ENCODE assay signal across 1 cellular context in the genomic region with DNA sequence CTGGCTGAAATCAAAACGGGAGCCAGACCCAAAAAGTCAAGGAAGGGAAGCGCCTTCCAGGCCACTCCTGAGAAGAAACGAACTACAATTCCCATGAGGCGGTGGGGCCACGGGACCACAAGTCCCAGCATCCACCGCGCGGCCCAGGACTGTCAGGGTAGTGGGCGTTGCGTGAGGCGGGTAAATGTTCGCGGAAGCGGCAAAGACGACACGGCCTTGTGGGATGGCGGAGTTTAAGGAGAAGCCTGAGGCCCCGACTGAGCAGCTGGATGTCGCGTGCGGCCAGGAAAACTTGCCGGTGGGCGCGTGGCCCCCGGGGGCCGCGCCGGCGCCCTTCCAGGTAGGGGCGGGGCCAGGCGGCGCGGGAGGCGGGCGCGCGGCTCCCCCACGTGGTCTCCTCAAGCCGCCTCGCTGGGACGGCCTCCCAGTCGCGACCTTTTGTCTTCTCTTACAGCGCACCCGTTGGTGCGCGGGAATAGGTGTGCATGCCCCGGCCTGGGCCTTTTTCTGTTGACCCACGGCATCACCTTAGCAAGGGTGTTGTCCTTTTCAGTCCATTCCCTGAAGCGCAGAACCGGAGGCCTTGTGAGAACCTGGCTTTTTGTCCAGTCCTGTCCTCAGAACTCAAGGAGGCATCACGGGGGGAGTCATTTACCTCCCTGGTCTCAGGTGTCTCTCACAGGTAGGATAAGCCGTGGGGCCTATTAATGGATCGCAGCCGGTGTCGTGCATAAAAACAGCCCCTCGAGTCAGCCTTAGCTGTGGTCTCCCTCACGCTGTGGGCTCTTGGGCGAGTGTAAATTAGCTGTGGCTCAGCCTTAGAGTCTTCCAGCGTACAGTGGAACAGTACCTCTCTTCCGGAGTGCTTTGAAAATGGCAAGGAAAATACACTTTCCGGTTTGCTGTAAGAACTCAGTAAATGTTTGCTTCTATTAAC.
TF ChIP-seq lines count a peak whose summit lies in the region.

A gene (plus strand): TSS at position 183 of the 937 bp plus-strand sequence. CDS start 2 bp downstream, at position 185.

TF ChIP-seq in HepG2, 621 proteins besides CTCF, POLR2A, EP300 and RAD21 (continued from another document and continues in another):
- TF ChIP-seq, protein P1, sequence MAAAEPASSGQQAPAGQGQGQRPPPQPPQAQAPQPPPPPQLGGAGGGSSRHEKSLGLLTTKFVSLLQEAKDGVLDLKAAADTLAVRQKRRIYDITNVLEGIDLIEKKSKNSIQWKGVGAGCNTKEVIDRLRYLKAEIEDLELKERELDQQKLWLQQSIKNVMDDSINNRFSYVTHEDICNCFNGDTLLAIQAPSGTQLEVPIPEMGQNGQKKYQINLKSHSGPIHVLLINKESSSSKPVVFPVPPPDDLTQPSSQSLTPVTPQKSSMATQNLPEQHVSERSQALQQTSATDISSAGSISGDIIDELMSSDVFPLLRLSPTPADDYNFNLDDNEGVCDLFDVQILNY (CRISPR knock-in tag; conservative IDR thresholded peaks at IDR 0.05) = no peak
- TF ChIP-seq, protein P2, sequence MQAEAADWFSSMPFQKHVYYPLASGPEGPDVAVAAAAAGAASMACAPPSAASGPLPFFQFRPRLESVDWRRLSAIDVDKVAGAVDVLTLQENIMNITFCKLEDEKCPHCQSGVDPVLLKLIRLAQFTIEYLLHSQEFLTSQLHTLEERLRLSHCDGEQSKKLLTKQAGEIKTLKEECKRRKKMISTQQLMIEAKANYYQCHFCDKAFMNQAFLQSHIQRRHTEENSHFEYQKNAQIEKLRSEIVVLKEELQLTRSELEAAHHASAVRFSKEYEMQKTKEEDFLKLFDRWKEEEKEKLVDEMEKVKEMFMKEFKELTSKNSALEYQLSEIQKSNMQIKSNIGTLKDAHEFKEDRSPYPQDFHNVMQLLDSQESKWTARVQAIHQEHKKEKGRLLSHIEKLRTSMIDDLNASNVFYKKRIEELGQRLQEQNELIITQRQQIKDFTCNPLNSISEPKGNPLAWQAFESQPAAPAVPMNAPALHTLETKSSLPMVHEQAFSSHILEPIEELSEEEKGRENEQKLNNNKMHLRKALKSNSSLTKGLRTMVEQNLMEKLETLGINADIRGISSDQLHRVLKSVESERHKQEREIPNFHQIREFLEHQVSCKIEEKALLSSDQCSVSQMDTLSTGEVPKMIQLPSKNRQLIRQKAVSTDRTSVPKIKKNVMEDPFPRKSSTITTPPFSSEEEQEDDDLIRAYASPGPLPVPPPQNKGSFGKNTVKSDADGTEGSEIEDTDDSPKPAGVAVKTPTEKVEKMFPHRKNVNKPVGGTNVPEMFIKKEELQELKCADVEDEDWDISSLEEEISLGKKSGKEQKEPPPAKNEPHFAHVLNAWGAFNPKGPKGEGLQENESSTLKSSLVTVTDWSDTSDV (CRISPR knock-in tag; IDR thresholded peaks at IDR 0.05) = no peak
- no peak for TF ChIP-seq NFIB (CRISPR knock-in tag; IDR thresholded peaks at IDR 0.05; ENCODE audit: borderline replicate concordance)
- TF ChIP-seq RARA (CRISPR knock-in tag; IDR thresholded peaks at IDR 0.05) = no peak
- no peak for TF ChIP-seq ZNF160 (CRISPR knock-in tag; IDR thresholded peaks at IDR 0.05)
- no peak for TF ChIP-seq ARID2 (CRISPR knock-in tag; IDR thresholded peaks at IDR 0.05; ENCODE audit: borderline replicate concordance)
- TF ChIP-seq GPN1 (CRISPR knock-in tag; IDR thresholded peaks at IDR 0.05; ENCODE audit: borderline replicate concordance) = no peak
- TF ChIP-seq, protein P3, sequence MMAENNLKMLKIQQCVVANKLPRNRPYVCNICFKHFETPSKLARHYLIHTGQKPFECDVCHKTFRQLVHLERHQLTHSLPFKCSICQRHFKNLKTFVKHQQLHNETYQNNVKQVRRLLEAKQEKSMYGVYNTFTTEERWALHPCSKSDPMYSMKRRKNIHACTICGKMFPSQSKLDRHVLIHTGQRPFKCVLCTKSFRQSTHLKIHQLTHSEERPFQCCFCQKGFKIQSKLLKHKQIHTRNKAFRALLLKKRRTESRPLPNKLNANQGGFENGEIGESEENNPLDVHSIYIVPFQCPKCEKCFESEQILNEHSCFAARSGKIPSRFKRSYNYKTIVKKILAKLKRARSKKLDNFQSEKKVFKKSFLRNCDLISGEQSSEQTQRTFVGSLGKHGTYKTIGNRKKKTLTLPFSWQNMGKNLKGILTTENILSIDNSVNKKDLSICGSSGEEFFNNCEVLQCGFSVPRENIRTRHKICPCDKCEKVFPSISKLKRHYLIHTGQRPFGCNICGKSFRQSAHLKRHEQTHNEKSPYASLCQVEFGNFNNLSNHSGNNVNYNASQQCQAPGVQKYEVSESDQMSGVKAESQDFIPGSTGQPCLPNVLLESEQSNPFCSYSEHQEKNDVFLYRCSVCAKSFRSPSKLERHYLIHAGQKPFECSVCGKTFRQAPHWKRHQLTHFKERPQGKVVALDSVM (CRISPR knock-in tag; IDR thresholded peaks at IDR 0.05) = peak; percentile 53; the same call in 1 of the 2 replicates
- TF ChIP-seq ZNF20 (CRISPR knock-in tag; IDR thresholded peaks at IDR 0.05) = no peak
- TF ChIP-seq, protein P4, sequence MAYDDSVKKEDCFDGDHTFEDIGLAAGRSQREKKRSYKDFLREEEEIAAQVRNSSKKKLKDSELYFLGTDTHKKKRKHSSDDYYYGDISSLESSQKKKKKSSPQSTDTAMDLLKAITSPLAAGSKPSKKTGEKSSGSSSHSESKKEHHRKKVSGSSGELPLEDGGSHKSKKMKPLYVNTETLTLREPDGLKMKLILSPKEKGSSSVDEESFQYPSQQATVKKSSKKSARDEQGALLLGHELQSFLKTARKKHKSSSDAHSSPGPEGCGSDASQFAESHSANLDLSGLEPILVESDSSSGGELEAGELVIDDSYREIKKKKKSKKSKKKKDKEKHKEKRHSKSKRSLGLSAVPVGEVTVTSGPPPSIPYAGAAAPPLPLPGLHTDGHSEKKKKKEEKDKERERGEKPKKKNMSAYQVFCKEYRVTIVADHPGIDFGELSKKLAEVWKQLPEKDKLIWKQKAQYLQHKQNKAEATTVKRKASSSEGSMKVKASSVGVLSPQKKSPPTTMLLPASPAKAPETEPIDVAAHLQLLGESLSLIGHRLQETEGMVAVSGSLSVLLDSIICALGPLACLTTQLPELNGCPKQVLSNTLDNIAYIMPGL (CRISPR knock-in tag; IDR thresholded peaks at IDR 0.05; ENCODE audit: borderline replicate concordance in 1 of 2, low read depth in 1 of 2) = peak; percentile 10 to 54; a peak in 1 of 4 replicates
- no peak; the same call in 1 of the 2 replicates for TF ChIP-seq ZNF768 (CRISPR knock-in tag; IDR thresholded peaks at IDR 0.05)
- TF ChIP-seq TSC22D2 (CRISPR knock-in tag; IDR thresholded peaks at IDR 0.05; ENCODE audit: borderline replicate concordance) = no peak
- no peak for TF ChIP-seq XBP1 (CRISPR knock-in tag; IDR thresholded peaks at IDR 0.05)
- no peak for TF ChIP-seq HNF4G (IDR thresholded peaks at IDR 0.05; ENCODE audit: borderline replicate concordance, low read depth, low read length)
- TF ChIP-seq HNF4G (CRISPR knock-in tag; IDR thresholded peaks at IDR 0.05; ENCODE audit: borderline replicate concordance, low read depth) = no peak
- TF ChIP-seq MXI1 (IDR thresholded peaks at IDR 0.05; ENCODE audit: borderline replicate concordance, low read depth, low read length) = peak; percentile 89; the same call in 2 of the 3 replicates
- peak; percentile 61; the same call in 1 of the 2 replicates for TF ChIP-seq TMF1 (CRISPR knock-in tag; IDR thresholded peaks at IDR 0.05; ENCODE audit: low read depth)
- TF ChIP-seq, protein P5, sequence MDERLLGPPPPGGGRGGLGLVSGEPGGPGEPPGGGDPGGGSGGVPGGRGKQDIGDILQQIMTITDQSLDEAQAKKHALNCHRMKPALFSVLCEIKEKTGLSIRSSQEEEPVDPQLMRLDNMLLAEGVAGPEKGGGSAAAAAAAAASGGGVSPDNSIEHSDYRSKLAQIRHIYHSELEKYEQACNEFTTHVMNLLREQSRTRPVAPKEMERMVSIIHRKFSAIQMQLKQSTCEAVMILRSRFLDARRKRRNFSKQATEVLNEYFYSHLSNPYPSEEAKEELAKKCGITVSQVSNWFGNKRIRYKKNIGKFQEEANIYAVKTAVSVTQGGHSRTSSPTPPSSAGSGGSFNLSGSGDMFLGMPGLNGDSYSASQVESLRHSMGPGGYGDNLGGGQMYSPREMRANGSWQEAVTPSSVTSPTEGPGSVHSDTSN (CRISPR knock-in tag; IDR thresholded peaks at IDR 0.05) = peak; percentile 35; the same call in 1 of the 2 replicates
- TF ChIP-seq, protein P6, sequence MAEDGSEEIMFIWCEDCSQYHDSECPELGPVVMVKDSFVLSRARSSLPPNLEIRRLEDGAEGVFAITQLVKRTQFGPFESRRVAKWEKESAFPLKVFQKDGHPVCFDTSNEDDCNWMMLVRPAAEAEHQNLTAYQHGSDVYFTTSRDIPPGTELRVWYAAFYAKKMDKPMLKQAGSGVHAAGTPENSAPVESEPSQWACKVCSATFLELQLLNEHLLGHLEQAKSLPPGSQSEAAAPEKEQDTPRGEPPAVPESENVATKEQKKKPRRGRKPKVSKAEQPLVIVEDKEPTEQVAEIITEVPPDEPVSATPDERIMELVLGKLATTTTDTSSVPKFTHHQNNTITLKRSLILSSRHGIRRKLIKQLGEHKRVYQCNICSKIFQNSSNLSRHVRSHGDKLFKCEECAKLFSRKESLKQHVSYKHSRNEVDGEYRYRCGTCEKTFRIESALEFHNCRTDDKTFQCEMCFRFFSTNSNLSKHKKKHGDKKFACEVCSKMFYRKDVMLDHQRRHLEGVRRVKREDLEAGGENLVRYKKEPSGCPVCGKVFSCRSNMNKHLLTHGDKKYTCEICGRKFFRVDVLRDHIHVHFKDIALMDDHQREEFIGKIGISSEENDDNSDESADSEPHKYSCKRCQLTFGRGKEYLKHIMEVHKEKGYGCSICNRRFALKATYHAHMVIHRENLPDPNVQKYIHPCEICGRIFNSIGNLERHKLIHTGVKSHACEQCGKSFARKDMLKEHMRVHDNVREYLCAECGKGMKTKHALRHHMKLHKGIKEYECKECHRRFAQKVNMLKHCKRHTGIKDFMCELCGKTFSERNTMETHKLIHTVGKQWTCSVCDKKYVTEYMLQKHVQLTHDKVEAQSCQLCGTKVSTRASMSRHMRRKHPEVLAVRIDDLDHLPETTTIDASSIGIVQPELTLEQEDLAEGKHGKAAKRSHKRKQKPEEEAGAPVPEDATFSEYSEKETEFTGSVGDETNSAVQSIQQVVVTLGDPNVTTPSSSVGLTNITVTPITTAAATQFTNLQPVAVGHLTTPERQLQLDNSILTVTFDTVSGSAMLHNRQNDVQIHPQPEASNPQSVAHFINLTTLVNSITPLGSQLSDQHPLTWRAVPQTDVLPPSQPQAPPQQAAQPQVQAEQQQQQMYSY (CRISPR knock-in tag; IDR thresholded peaks at IDR 0.05) = no peak
- no peak for TF ChIP-seq ZNF230 (CRISPR knock-in tag; IDR thresholded peaks at IDR 0.05)
- no peak for TF ChIP-seq HNRNPL (IDR thresholded peaks at IDR 0.05; ENCODE audit: low read depth, low read length)
- no peak for TF ChIP-seq ZNF670 (CRISPR knock-in tag; IDR thresholded peaks at IDR 0.05; ENCODE audit: borderline replicate concordance)
- TF ChIP-seq ZNF549 (CRISPR knock-in tag; IDR thresholded peaks at IDR 0.05) = no peak
- TF ChIP-seq, protein P7, sequence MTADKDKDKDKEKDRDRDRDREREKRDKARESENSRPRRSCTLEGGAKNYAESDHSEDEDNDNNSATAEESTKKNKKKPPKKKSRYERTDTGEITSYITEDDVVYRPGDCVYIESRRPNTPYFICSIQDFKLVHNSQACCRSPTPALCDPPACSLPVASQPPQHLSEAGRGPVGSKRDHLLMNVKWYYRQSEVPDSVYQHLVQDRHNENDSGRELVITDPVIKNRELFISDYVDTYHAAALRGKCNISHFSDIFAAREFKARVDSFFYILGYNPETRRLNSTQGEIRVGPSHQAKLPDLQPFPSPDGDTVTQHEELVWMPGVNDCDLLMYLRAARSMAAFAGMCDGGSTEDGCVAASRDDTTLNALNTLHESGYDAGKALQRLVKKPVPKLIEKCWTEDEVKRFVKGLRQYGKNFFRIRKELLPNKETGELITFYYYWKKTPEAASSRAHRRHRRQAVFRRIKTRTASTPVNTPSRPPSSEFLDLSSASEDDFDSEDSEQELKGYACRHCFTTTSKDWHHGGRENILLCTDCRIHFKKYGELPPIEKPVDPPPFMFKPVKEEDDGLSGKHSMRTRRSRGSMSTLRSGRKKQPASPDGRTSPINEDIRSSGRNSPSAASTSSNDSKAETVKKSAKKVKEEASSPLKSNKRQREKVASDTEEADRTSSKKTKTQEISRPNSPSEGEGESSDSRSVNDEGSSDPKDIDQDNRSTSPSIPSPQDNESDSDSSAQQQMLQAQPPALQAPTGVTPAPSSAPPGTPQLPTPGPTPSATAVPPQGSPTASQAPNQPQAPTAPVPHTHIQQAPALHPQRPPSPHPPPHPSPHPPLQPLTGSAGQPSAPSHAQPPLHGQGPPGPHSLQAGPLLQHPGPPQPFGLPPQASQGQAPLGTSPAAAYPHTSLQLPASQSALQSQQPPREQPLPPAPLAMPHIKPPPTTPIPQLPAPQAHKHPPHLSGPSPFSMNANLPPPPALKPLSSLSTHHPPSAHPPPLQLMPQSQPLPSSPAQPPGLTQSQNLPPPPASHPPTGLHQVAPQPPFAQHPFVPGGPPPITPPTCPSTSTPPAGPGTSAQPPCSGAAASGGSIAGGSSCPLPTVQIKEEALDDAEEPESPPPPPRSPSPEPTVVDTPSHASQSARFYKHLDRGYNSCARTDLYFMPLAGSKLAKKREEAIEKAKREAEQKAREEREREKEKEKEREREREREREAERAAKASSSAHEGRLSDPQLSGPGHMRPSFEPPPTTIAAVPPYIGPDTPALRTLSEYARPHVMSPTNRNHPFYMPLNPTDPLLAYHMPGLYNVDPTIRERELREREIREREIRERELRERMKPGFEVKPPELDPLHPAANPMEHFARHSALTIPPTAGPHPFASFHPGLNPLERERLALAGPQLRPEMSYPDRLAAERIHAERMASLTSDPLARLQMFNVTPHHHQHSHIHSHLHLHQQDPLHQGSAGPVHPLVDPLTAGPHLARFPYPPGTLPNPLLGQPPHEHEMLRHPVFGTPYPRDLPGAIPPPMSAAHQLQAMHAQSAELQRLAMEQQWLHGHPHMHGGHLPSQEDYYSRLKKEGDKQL (CRISPR knock-in tag; IDR thresholded peaks at IDR 0.05; ENCODE audit: low read depth) = no peak
- peak; percentile 50; the same call in 1 of the 2 replicates for TF ChIP-seq MEIS2 (CRISPR knock-in tag; IDR thresholded peaks at IDR 0.05)
- TF ChIP-seq PHF20 (CRISPR knock-in tag; IDR thresholded peaks at IDR 0.05) = peak; percentile 61
- TF ChIP-seq, protein P8, sequence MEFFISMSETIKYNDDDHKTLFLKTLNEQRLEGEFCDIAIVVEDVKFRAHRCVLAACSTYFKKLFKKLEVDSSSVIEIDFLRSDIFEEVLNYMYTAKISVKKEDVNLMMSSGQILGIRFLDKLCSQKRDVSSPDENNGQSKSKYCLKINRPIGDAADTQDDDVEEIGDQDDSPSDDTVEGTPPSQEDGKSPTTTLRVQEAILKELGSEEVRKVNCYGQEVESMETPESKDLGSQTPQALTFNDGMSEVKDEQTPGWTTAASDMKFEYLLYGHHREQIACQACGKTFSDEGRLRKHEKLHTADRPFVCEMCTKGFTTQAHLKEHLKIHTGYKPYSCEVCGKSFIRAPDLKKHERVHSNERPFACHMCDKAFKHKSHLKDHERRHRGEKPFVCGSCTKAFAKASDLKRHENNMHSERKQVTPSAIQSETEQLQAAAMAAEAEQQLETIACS (CRISPR knock-in tag; IDR thresholded peaks at IDR 0.05) = peak; percentile 40; the same call in 1 of the 2 replicates
- no peak for TF ChIP-seq ZNF790 (CRISPR knock-in tag; IDR thresholded peaks at IDR 0.05; ENCODE audit: borderline replicate concordance)
- TF ChIP-seq ZNF207 (IDR thresholded peaks at IDR 0.05; ENCODE audit: borderline replicate concordance) = no peak
- peak; percentile 78 for TF ChIP-seq GATAD1 (CRISPR knock-in tag; IDR thresholded peaks at IDR 0.05)
- TF ChIP-seq WIZ (CRISPR knock-in tag; IDR thresholded peaks at IDR 0.05) = no peak
- TF ChIP-seq RNF2 (conservative IDR thresholded peaks at IDR 0.05; ENCODE audit: low read depth) = peak; percentile 70; the same call in 1 of the 2 replicates
- no peak for TF ChIP-seq ZNF337 (CRISPR knock-in tag; IDR thresholded peaks at IDR 0.05; ENCODE audit: borderline replicate concordance, low read depth)
- TF ChIP-seq HNRNPUL1 (IDR thresholded peaks at IDR 0.05; ENCODE audit: low read depth, low read length) = no peak
- no peak for TF ChIP-seq HOXA9 (CRISPR knock-in tag; IDR thresholded peaks at IDR 0.05; ENCODE audit: borderline replicate concordance)
- TF ChIP-seq ZNF614 (CRISPR knock-in tag; IDR thresholded peaks at IDR 0.05; ENCODE audit: borderline replicate concordance) = peak; percentile 14; the same call in 1 of the 2 replicates
